In genomic region chr19:2114821-2115220, GRCh38 we compare ENCODE assay signal across 22 cellular contexts.
"Had no signal": no experiment of that assay in that cellular context is flagged by ENCODE, and none has a peak within 500 bp of the region (broad histone marks: within the 10 kb centered on the region; RNA-seq: fewer than 3 reads in every experiment).

No MANE protein-coding gene starts in this region.

- ATAC-seq: gastrocnemius medialis; left ventricle myocardium superior; lower lobe of right lung; natural killer cell; pancreas; sciatic nerve; stimulated activated naive CD8-positive, alpha-beta T cell treated with anti-CD3 and anti-CD28 coated beads, Interleukin-15, Interleukin-2, amounts not matched to agents 100 U/mL and 50 U/mL, for 24 hours had no signal

- H3K9me3 ChIP-seq: gastrocnemius medialis, lower lobe of right lung, neutrophil, pancreas, thoracic aorta, tibial nerve, upper lobe of left lung had no signal

- FAIRE-seq: keratinocyte, pancreas, urothelium cell line had no signal

- H3K4me3 ChIP-seq: dorsolateral prefrontal cortex, gastrocnemius medialis, lower lobe of right lung, pancreas, smooth muscle cell, thoracic aorta, tibial nerve, upper lobe of left lung had no signal

- DNase-seq: cortex of kidney; dorsolateral prefrontal cortex; effector CD4-positive, alpha-beta T cell; gastrocnemius medialis; head of caudate nucleus; left ventricle myocardium superior; natural killer cell; stimulated activated CD4-positive, alpha-beta T cell treated with anti-CD3 and anti-CD28 coated beads, Interleukin-12 subunit alpha, Interleukin-12 subunit beta, amount 100 ng/mL, for 4 hours; stimulated activated CD4-positive, alpha-beta T cell treated with anti-CD3 and anti-CD28 coated beads, Interleukin-1b, Interleukin-23, amount 100 ng/mL, for 48 hours; stimulated activated CD4-positive, alpha-beta T cell treated with anti-CD3 and anti-CD28 coated beads, Interleukin-4, amount 100 ng/mL, for 1 hour; stimulated activated CD8-positive, alpha-beta memory T cell treated with anti-CD3 and anti-CD28 coated beads, Interleukin-4, amount 100 ng/mL, for 48 hours; stimulated activated naive CD8-positive, alpha-beta T cell treated with anti-CD3 and anti-CD28 coated beads, Interleukin-15, Interleukin-2, amounts not matched to agents 100 U/mL and 50 U/mL, for 24 hours had no signal

- H3K36me3 Mint-ChIP-seq: natural killer cell had no signal

- H3K4me2 ChIP-seq: smooth muscle cell had no signal

- H3K4me3 Mint-ChIP-seq: natural killer cell had no signal

- H3K27ac ChIP-seq: dorsolateral prefrontal cortex, gastrocnemius medialis, lower lobe of right lung, neutrophil, pancreas, upper lobe of left lung had no signal

- H3K27me3 ChIP-seq: dorsolateral prefrontal cortex, gastrocnemius medialis, neutrophil, pancreas, tibial nerve, upper lobe of left lung had no signal

- H3K4me1 ChIP-seq: gastrocnemius medialis, lower lobe of right lung, pancreas, upper lobe of left lung had no signal

- H3K9me3 Mint-ChIP-seq: natural killer cell had no signal
